ENCODE assay signal across 1 cellular context in genomic region chr16:19703218-19703617, GRCh38.
TF ChIP-seq lines count a peak whose summit lies in the region.

No MANE protein-coding gene starts in this region.

TF ChIP-seq in IMR-90, 13 proteins besides CTCF, POLR2A, EP300 and RAD21:
- TF ChIP-seq MAFK (IDR thresholded peaks at IDR 0.05; ENCODE audit: low read depth, low read length) (no peak), SMC3 (IDR thresholded peaks at IDR 0.05; ENCODE audit: low read depth, low read length) (no peak), CHD1 (IDR thresholded peaks at IDR 0.05; ENCODE audit: low read depth, low read length) (no peak), BHLHE40 (IDR thresholded peaks at IDR 0.05; ENCODE audit: low read depth, low read length) (no peak), NFE2L2 (IDR thresholded peaks at IDR 0.05; ENCODE audit: low read depth, low read length) (no peak), MAZ (IDR thresholded peaks at IDR 0.05; ENCODE audit: borderline replicate concordance, low read depth, low read length) (no peak), USF2 (IDR thresholded peaks at IDR 0.05; ENCODE audit: low read depth, low read length) (no peak), RFX5 (IDR thresholded peaks at IDR 0.05; ENCODE audit: low read depth, low read length) (no peak), MXI1 (IDR thresholded peaks at IDR 0.05; ENCODE audit: borderline replicate concordance, low read depth, low read length) (no peak), FOS (IDR thresholded peaks at IDR 0.05; ENCODE audit: low read depth, low read length) (no peak), CEBPB (IDR thresholded peaks at IDR 0.05; ENCODE audit: low read depth, low read length) (no peak), RCOR1 (IDR thresholded peaks at IDR 0.05; ENCODE audit: insufficient replicate concordance, low read length) (no peak)
- TF ChIP-seq, protein P1, sequence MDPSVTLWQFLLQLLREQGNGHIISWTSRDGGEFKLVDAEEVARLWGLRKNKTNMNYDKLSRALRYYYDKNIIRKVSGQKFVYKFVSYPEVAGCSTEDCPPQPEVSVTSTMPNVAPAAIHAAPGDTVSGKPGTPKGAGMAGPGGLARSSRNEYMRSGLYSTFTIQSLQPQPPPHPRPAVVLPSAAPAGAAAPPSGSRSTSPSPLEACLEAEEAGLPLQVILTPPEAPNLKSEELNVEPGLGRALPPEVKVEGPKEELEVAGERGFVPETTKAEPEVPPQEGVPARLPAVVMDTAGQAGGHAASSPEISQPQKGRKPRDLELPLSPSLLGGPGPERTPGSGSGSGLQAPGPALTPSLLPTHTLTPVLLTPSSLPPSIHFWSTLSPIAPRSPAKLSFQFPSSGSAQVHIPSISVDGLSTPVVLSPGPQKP (IDR thresholded peaks at IDR 0.05; ENCODE audit: borderline replicate concordance, low read depth, low read length), result no peak
